8 cellular contexts compared by ENCODE assay signal in the genomic region with DNA sequence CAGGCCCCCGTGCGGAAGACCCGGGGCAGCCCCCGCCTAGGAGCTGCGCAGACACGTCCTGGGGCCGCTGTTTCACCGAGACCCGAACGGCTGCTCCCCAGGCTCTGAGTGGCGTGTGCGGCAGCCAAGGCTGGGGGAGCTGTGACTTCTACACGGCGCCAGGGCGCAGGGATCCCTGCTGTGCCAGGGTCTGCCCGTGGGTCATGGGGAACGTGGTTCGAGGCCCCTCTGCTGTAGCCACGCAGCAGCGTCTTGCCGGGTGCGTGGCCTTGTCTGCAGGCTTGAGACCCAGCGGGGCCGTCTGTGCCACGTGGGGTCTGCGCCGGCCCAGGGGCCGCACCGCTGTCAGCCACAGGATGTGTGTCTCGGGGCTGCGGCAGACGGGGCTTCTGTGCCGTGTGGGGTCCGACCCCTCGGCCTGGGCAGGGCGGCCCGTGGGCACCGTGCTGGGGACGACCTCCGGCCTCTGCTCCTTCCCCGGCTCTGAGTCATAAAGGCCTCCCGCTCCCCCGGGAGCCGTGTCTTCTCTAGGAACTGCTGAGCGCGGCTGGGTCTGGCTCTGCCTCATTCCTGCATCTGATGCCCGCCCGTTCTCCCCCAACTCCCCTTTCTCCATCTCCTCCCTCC. TPM values are rescaled to one million over a fixed set of nuclear protein-coding genes. Genes with fewer than 3 reads are reported as not detected.
DNase-seq lines count a peak whose midpoint lies in the region; ATAC-seq and TF ChIP-seq lines count a peak whose summit lies in the region.

No MANE protein-coding gene starts in this region.

- H3K27me3 ChIP-seq in H7 (ENCODE audit: control insufficient read depth, insufficient read depth, low read length) (peaks cover 5% of the 10 kb centered on the region; the same call in 1 of the 2 replicates), left ventricle myocardium inferior (ENCODE audit: low read depth) (peaks cover 24% of the 10 kb centered on the region)

- TF ChIP-seq CTCF in left ventricle myocardium inferior (IDR thresholded peaks at IDR 0.05; ENCODE audit: borderline replicate concordance), result no peak

- no peaks in the 10 kb centered on the region for H3K9me3 ChIP-seq in left ventricle myocardium inferior (replicated peaks)

- DNase-seq in H7 (peak; percentile 88), T1000 (lab: John Stamatoyannopoulos, UW) (peak; percentile 28), left ventricle myocardium inferior (peak; percentile 15), skeletal muscle cell (ENCODE audit: low read depth) (peak; percentile 11), RPMI8226 (no peak), medulla oblongata (ENCODE audit: extremely low spot score) (no peak), DMS114 treated with DMSO at 0.1 percent for 48 hours (lab: John Stamatoyannopoulos, UW; ENCODE audit: unreplicated experiment) (no peak)

- H3K36me3 ChIP-seq in H7 (replicated peaks; ENCODE audit: control insufficient read depth, insufficient read depth, low read length), result no peaks in the 10 kb centered on the region; the same call in 1 of the 2 replicates
- peaks cover 31% of the 10 kb centered on the region for H3K36me3 ChIP-seq in left ventricle myocardium inferior

- ATAC-seq in GM19351 (IDR thresholded peaks at IDR 0.05; ENCODE audit: unreplicated experiment), result no peak

- intact Hi-C loops in left ventricle myocardium inferior (cut with micrococcal nuclease), result no loop called here

- no peak overlapping the region for H3K27ac ChIP-seq in left ventricle myocardium inferior (replicated peaks)

- peaks cover 16% of the 10 kb centered on the region for H3K4me1 ChIP-seq in left ventricle myocardium inferior

- peak overlapping the region; percentile 30 for H3K4me3 ChIP-seq in H7 (ENCODE audit: insufficient read depth, low read depth, low read length)
- peak overlapping the region; percentile 48 for H3K4me3 ChIP-seq in left ventricle myocardium inferior
- peak overlapping the region; percentile 23 for H3K4me3 ChIP-seq in skeletal muscle cell (ENCODE audit: low read depth, low read length)

RNA-seq across cellular contexts. Expression of gene GTPBP6, which starts 12.7 kb away (rescaled TPM):
- 38.4 and 48.9 TPM in 2 replicates for total RNA-seq in H7 (2014; rRNA removed; shearing (Covaris generic))
- total RNA-seq in left ventricle myocardium inferior, result 51.1 TPM

RNA-seq across cellular contexts. Expression of gene PLCXD1, which starts 50.1 kb away (rescaled TPM):
- total RNA-seq in H7 (2014; rRNA removed; shearing (Covaris generic)), result 86.3 and 92.0 TPM in 2 replicates
- 4.0 TPM for total RNA-seq in left ventricle myocardium inferior

RNA-seq across cellular contexts. Expression of gene PPP2R3B, which starts 55.4 kb away (rescaled TPM):
- 63.1 and 113 TPM in 2 replicates for total RNA-seq in H7 (2014; rRNA removed; shearing (Covaris generic))
- 170 TPM for total RNA-seq in left ventricle myocardium inferior

Comparison
In these comparisons a context has a peak if more than half of its experiments do, and no peak if none do; other contexts are left out.
1. DNase-seq: peak in H7 (single experiment), T1000 (single experiment), left ventricle myocardium inferior (single experiment) and skeletal muscle cell (single experiment); none in RPMI8226 (single experiment), medulla oblongata (single experiment) and DMS114 treated with DMSO at 0.1 percent for 48 hours (single experiment).
2. RNA of gene PLCXD1, which starts 50.1 kb away (total RNA-seq): 86.3 to 92.0 TPM in H7; 4.0 TPM in left ventricle myocardium inferior (single experiment); every median in the first group is over 10 times any median in the second.
3. Peak in every context shown above with its lines, with median percentiles within 50 percentile points of each other: H3K4me3 ChIP-seq.